ENCODE assay signal across 1 cellular context in the genomic region with DNA sequence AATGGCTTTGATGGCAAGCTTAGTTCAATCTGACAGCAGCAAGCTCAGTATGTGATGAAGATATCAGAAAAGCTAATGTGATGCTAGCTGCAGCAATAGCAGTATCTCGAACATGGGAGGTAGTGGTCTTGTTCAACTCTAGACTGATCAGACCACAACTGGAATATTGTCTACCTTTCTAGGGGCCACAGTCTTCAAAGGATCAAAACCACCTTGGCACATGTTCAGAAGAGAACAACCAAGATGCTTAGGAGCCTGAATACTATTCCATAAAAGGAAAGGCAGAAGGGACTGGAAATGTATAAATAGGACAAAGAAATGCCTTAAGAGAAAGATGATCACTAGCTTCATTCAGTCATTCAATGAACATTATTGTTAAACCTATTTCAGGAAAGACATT.
TF ChIP-seq lines count a peak whose summit lies in the region.

No MANE protein-coding gene starts in this region.

TF ChIP-seq in HepG2, 621 proteins besides CTCF, POLR2A, EP300 and RAD21:
- TF ChIP-seq, protein P1, sequence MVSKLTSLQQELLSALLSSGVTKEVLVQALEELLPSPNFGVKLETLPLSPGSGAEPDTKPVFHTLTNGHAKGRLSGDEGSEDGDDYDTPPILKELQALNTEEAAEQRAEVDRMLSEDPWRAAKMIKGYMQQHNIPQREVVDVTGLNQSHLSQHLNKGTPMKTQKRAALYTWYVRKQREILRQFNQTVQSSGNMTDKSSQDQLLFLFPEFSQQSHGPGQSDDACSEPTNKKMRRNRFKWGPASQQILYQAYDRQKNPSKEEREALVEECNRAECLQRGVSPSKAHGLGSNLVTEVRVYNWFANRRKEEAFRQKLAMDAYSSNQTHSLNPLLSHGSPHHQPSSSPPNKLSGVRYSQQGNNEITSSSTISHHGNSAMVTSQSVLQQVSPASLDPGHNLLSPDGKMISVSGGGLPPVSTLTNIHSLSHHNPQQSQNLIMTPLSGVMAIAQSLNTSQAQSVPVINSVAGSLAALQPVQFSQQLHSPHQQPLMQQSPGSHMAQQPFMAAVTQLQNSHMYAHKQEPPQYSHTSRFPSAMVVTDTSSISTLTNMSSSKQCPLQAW (CRISPR knock-in tag; IDR thresholded peaks at IDR 0.05), result no peak
- TF ChIP-seq SALL1 (CRISPR knock-in tag; IDR thresholded peaks at IDR 0.05) (no peak), GLI4 (CRISPR knock-in tag; IDR thresholded peaks at IDR 0.05; ENCODE audit: borderline replicate concordance) (no peak), ZNF761 (CRISPR knock-in tag; conservative IDR thresholded peaks at IDR 0.05) (no peak), PHF8 (CRISPR knock-in tag; IDR thresholded peaks at IDR 0.05) (no peak), MTF1 (CRISPR knock-in tag; IDR thresholded peaks at IDR 0.05) (no peak), AKAP8 (CRISPR knock-in tag; IDR thresholded peaks at IDR 0.05) (no peak), BHLHE40 (IDR thresholded peaks at IDR 0.05; ENCODE audit: low read length) (no peak), SNAI1 (CRISPR knock-in tag; IDR thresholded peaks at IDR 0.05; ENCODE audit: borderline replicate concordance) (no peak)
- TF ChIP-seq, protein P2, sequence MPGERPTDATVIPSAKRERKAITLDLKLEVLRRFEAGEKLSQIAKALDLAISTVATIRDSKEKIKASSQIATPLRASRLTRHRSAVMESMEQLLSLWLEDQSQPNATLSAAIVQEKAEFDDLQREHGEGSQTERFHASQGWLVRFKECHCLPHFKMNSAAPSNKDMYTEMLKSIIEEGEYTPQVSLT (CRISPR knock-in tag; IDR thresholded peaks at IDR 0.05; ENCODE audit: borderline replicate concordance, low read depth), result no peak
- TF ChIP-seq, protein P3, sequence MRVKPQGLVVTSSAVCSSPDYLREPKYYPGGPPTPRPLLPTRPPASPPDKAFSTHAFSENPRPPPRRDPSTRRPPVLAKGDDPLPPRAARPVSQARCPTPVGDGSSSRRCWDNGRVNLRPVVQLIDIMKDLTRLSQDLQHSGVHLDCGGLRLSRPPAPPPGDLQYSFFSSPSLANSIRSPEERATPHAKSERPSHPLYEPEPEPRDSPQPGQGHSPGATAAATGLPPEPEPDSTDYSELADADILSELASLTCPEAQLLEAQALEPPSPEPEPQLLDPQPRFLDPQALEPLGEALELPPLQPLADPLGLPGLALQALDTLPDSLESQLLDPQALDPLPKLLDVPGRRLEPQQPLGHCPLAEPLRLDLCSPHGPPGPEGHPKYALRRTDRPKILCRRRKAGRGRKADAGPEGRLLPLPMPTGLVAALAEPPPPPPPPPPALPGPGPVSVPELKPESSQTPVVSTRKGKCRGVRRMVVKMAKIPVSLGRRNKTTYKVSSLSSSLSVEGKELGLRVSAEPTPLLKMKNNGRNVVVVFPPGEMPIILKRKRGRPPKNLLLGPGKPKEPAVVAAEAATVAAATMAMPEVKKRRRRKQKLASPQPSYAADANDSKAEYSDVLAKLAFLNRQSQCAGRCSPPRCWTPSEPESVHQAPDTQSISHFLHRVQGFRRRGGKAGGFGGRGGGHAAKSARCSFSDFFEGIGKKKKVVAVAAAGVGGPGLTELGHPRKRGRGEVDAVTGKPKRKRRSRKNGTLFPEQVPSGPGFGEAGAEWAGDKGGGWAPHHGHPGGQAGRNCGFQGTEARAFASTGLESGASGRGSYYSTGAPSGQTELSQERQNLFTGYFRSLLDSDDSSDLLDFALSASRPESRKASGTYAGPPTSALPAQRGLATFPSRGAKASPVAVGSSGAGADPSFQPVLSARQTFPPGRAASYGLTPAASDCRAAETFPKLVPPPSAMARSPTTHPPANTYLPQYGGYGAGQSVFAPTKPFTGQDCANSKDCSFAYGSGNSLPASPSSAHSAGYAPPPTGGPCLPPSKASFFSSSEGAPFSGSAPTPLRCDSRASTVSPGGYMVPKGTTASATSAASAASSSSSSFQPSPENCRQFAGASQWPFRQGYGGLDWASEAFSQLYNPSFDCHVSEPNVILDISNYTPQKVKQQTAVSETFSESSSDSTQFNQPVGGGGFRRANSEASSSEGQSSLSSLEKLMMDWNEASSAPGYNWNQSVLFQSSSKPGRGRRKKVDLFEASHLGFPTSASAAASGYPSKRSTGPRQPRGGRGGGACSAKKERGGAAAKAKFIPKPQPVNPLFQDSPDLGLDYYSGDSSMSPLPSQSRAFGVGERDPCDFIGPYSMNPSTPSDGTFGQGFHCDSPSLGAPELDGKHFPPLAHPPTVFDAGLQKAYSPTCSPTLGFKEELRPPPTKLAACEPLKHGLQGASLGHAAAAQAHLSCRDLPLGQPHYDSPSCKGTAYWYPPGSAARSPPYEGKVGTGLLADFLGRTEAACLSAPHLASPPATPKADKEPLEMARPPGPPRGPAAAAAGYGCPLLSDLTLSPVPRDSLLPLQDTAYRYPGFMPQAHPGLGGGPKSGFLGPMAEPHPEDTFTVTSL (CRISPR knock-in tag; IDR thresholded peaks at IDR 0.05; ENCODE audit: borderline replicate concordance), result no peak
